In the genomic region with DNA sequence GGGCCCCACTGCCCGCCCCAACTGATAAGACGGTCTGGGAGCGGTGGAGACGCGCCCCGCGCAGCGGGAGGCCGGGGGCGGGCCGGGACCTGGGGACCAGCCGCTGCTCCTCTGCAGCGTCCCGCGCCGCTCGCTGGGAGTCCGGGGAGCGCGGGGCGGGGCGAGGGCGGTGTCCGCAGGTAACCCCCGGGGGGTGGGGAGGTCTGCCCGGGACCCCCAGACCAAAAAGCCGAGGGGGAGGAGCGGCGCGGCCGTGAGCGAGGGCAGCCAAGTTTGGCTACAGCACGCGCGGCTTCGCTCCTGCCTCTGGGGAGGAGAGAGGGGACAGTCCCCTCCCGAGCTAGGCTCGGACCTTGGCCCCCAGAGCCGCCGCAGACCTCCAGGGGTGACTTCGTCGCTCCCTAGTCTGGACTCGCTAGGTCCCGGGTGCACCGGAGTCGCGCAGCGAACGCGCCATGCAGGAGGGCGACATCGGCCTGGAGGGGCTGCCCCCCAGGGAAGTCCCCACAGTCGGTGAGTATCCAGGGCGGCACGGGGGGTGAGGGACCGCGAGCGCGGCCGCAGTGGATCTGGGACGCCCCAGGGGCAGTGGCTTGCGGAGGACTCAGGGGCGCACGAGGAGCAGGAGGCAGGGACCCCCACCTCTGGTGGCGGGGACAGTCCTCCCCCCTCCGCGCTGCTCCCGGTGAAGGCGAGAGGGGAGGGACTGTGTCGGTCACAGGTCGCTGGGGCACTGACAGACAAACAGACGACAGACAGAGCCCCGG, we compare ENCODE assay signal across 13 cellular contexts.
A peak's percentile ranks its signal among the peaks of the same experiment; 100 is the strongest.
DNase-seq lines count a peak whose midpoint lies in the region; ATAC-seq and TF ChIP-seq lines count a peak whose summit lies in the region.
"Had no signal": no experiment of that assay in that cellular context is flagged by ENCODE, and none has a peak within 500 bp of the region (broad histone marks: within the 10 kb centered on the region; RNA-seq: fewer than 3 reads in every experiment).

No MANE protein-coding gene starts in this region.

- no peak for TF ChIP-seq EP300 in esophagus muscularis mucosa (IDR thresholded peaks at IDR 0.05)

- peaks cover 61 to 84% of the 10 kb centered on the region in 2 donors for H3K27me3 Mint-ChIP-seq in stimulated activated naive B cell treated with anti-CD40 and anti-IgM and Interleukin-4, amounts not matched to agents 10 μg/mL and 1 μg/mL and 100 μg/mL, for 72 hours
- H3K27me3 Mint-ChIP-seq in activated CD4-positive, alpha-beta T cell treated with anti-CD3 and anti-CD28 coated beads, Interleukin-2, amount 10 ng/mL, durations not matched to agents 24 days and 14 days, result peaks cover 69% of the 10 kb centered on the region

- H3K4me1 Mint-ChIP-seq in stimulated activated naive B cell treated with anti-CD40 and anti-IgM and Interleukin-4, amounts not matched to agents 10 μg/mL and 1 μg/mL and 100 μg/mL, for 72 hours, result peaks cover 17 to 34% of the 10 kb centered on the region in 2 donors
- H3K4me1 Mint-ChIP-seq in activated CD4-positive, alpha-beta T cell treated with anti-CD3 and anti-CD28 coated beads, Interleukin-2, amount 10 ng/mL, durations not matched to agents 24 days and 14 days, result no peaks in the 10 kb centered on the region
- H3K4me1 Mint-ChIP-seq: activated CD8-positive, alpha-beta memory T cell treated with anti-CD3 and anti-CD28 coated beads, Interleukin-2, amount 10 ng/mL, durations not matched to agents 7 days and 5 days had no signal

- peak overlapping the region; percentile 60 for H3K4me3 ChIP-seq in HUES64 (ENCODE audit: low read length)
- H3K4me3 ChIP-seq in esophagus muscularis mucosa, result peak overlapping the region; percentile 20 to 50 (median 30)
- H3K4me3 ChIP-seq in right lobe of liver, result peak overlapping the region; percentile 67 to 87 (median 71)

- WGBS in HUES64, result 1% methylated on average over 73 of the region's 73 CpGs
- 0% methylated on average over 9 of the region's 73 CpGs for WGBS in esophagus muscularis mucosa
- WGBS in right lobe of liver (ENCODE audit: insufficient coverage, low coverage, low lambda C conversion rate, missing lambda C conversion rate), result 0% methylated on average over 3 of the region's 73 CpGs

- H3K9ac ChIP-seq in HUES64 (ENCODE audit: low read depth, low read length), result no peak overlapping the region

- no peaks in the 10 kb centered on the region for H3K9me3 Mint-ChIP-seq in stimulated activated naive B cell treated with anti-CD40 and anti-IgM and Interleukin-4, amounts not matched to agents 10 μg/mL and 1 μg/mL and 100 μg/mL, for 72 hours
- no peaks in the 10 kb centered on the region for H3K9me3 Mint-ChIP-seq in activated CD4-positive, alpha-beta T cell treated with anti-CD3 and anti-CD28 coated beads, Interleukin-2, amount 10 ng/mL, durations not matched to agents 24 days and 14 days
- H3K9me3 Mint-ChIP-seq: T-helper 2 cell treated with Interferon-gamma antibody and Interleukin-4, amounts not matched to agents 5 μg/mL and 100 μg/mL, for 36 hours had no signal

- peak overlapping the region; percentile 66 to 82 for H3K4me3 Mint-ChIP-seq in stimulated activated naive B cell treated with anti-CD40 and anti-IgM and Interleukin-4, amounts not matched to agents 10 μg/mL and 1 μg/mL and 100 μg/mL, for 72 hours
- no peak overlapping the region for H3K4me3 Mint-ChIP-seq in activated CD4-positive, alpha-beta T cell treated with anti-CD3 and anti-CD28 coated beads, Interleukin-2, amount 10 ng/mL, durations not matched to agents 24 days and 14 days
- H3K4me3 Mint-ChIP-seq: activated CD8-positive, alpha-beta memory T cell treated with anti-CD3 and anti-CD28 coated beads, Interleukin-2, amount 10 ng/mL, durations not matched to agents 7 days and 5 days; T-helper 2 cell treated with Interferon-gamma antibody and Interleukin-4, amounts not matched to agents 5 μg/mL and 100 μg/mL, for 36 hours had no signal

- H3K36me3 Mint-ChIP-seq in stimulated activated naive B cell treated with anti-CD40 and anti-IgM and Interleukin-4, amounts not matched to agents 10 μg/mL and 1 μg/mL and 100 μg/mL, for 72 hours, result no peaks in the 10 kb centered on the region
- no peaks in the 10 kb centered on the region for H3K36me3 Mint-ChIP-seq in activated CD4-positive, alpha-beta T cell treated with anti-CD3 and anti-CD28 coated beads, Interleukin-2, amount 10 ng/mL, durations not matched to agents 24 days and 14 days (ENCODE audit: low read depth)
- H3K36me3 Mint-ChIP-seq: activated CD8-positive, alpha-beta memory T cell treated with anti-CD3 and anti-CD28 coated beads, Interleukin-2, amount 10 ng/mL, durations not matched to agents 7 days and 5 days had no signal

- peak; percentile 46 to 76 (median 67) for ATAC-seq in right lobe of liver
- peak; percentile 54 to 67 for ATAC-seq in stimulated activated naive B cell treated with anti-CD40 and anti-IgM and Interleukin-4, amounts not matched to agents 10 μg/mL and 1 μg/mL and 100 μg/mL, for 72 hours (replicated peaks)
- ATAC-seq: activated CD8-positive, alpha-beta memory T cell treated with anti-CD3 and anti-CD28 coated beads, Interleukin-2, amount 10 ng/mL, durations not matched to agents 7 days and 5 days; left lung had no signal

- H3K36me3 ChIP-seq in HUES64 (ENCODE audit: insufficient read depth, low read length), result no peaks in the 10 kb centered on the region
- H3K36me3 ChIP-seq in esophagus muscularis mucosa, result no peaks in the 10 kb centered on the region
- no peaks in the 10 kb centered on the region for H3K36me3 ChIP-seq in right lobe of liver
- H3K36me3 ChIP-seq: left lung had no signal

- TF ChIP-seq CTCF in esophagus muscularis mucosa (IDR thresholded peaks at IDR 0.05) (no peak), right lobe of liver (IDR thresholded peaks at IDR 0.05) (no peak)

- H3K27me3 ChIP-seq in HUES64 (ENCODE audit: insufficient read depth, low read length), result peaks cover 73% of the 10 kb centered on the region
- H3K27me3 ChIP-seq in esophagus muscularis mucosa, result peaks cover 0 to 89% (median 20%) of the 10 kb centered on the region in 4 donors
- H3K27me3 ChIP-seq in right lobe of liver, result no peaks in the 10 kb centered on the region

- peak overlapping the region; percentile 65 for H3K27ac Mint-ChIP-seq in stimulated activated naive B cell treated with anti-CD40 and anti-IgM and Interleukin-4, amounts not matched to agents 10 μg/mL and 1 μg/mL and 100 μg/mL, for 72 hours
- H3K27ac Mint-ChIP-seq in activated CD4-positive, alpha-beta T cell treated with anti-CD3 and anti-CD28 coated beads, Interleukin-2, amount 10 ng/mL, durations not matched to agents 24 days and 14 days, result no peak overlapping the region
- H3K27ac Mint-ChIP-seq: activated CD8-positive, alpha-beta memory T cell treated with anti-CD3 and anti-CD28 coated beads, Interleukin-2, amount 10 ng/mL, durations not matched to agents 7 days and 5 days; T-helper 2 cell treated with Interferon-gamma antibody and Interleukin-4, amounts not matched to agents 5 μg/mL and 100 μg/mL, for 36 hours had no signal

- no peaks in the 10 kb centered on the region for H3K9me3 ChIP-seq in HUES64 (ENCODE audit: insufficient read depth, low read depth, low read length)
- H3K9me3 ChIP-seq in esophagus muscularis mucosa, result no peaks in the 10 kb centered on the region
- no peaks in the 10 kb centered on the region for H3K9me3 ChIP-seq in right lobe of liver
- H3K9me3 ChIP-seq: left lung had no signal

- intact Hi-C loops in esophagus muscularis mucosa (cut with DNase I) (no loop called here), right lobe of liver (cut with DNase I) (no loop called here)
- intact Hi-C loops in activated CD4-positive, alpha-beta T cell treated with anti-CD3 and anti-CD28 coated beads, Interleukin-2, amount 10 ng/mL, durations not matched to agents 24 days and 14 days (cut with micrococcal nuclease), result no loop called here

- DNase-seq in esophagus muscularis mucosa (ENCODE audit: extremely low spot score) (no peak), right lobe of liver (peak; percentile 42 to 74 (median 74)), substantia nigra (lab: John Stamatoyannopoulos, UW) (no peak), A172 (ENCODE audit: low spot score) (no peak), cortex of kidney (lab: John Stamatoyannopoulos, UW) (no peak)
- DNase-seq in stimulated activated naive B cell treated with anti-CD40 and anti-IgM and Interleukin-4, amounts not matched to agents 10 μg/mL and 1 μg/mL and 100 μg/mL, for 72 hours, result no peak
- DNase-seq in activated CD4-positive, alpha-beta T cell treated with anti-CD3 and anti-CD28 coated beads, Interleukin-2, amount 10 ng/mL, durations not matched to agents 24 days and 14 days, result no peak
- DNase-seq: activated CD8-positive, alpha-beta memory T cell treated with anti-CD3 and anti-CD28 coated beads, Interleukin-2, amount 10 ng/mL, durations not matched to agents 7 days and 5 days; amygdala; MV-4-11 had no signal

- H3K27ac ChIP-seq in HUES64 (ENCODE audit: low read depth, low read length), result no peak overlapping the region
- peak overlapping the region; percentile 20 to 66 (median 54) for H3K27ac ChIP-seq in esophagus muscularis mucosa (replicated peaks in 1 of 4)
- peak overlapping the region; percentile 54 to 95 (median 87) for H3K27ac ChIP-seq in right lobe of liver
- no peak overlapping the region for H3K27ac ChIP-seq in substantia nigra (ENCODE audit: low read depth, low read length, poor library complexity, severe bottlenecking)
- H3K27ac ChIP-seq: left lung had no signal

- TF ChIP-seq POLR2A in esophagus muscularis mucosa (IDR thresholded peaks at IDR 0.05; ENCODE audit: low read depth) (no peak), right lobe of liver (IDR thresholded peaks at IDR 0.05) (peak; percentile 20)

- H3K4me1 ChIP-seq in HUES64 (ENCODE audit: insufficient read depth, low read length) (peaks cover 25% of the 10 kb centered on the region), esophagus muscularis mucosa (peaks cover 3 to 15% (median 10%) of the 10 kb centered on the region in 4 donors), right lobe of liver (peaks cover 0 to 61% (median 11%) of the 10 kb centered on the region in 4 donors)

Comparison
In these comparisons a context has a peak if more than half of its experiments do, and no peak if none do; other contexts are left out.
1. H3K27ac ChIP-seq: peak in esophagus muscularis mucosa (4 of 4) and right lobe of liver (3 of 3); none in HUES64 (single experiment) and substantia nigra (single experiment).
2. DNase-seq: peak in right lobe of liver (3 of 3); none in esophagus muscularis mucosa (single experiment), stimulated activated naive B cell treated with anti-CD40 and anti-IgM and Interleukin-4, amounts not matched to agents 10 μg/mL and 1 μg/mL and 100 μg/mL, for 72 hours (single experiment), substantia nigra (0 of 49), A172 (single experiment), activated CD4-positive, alpha-beta T cell treated with anti-CD3 and anti-CD28 coated beads, Interleukin-2, amount 10 ng/mL, durations not matched to agents 24 days and 14 days (single experiment) and cortex of kidney (single experiment).
3. Peak in every context shown above with its lines, with median percentiles within 50 percentile points of each other: H3K4me3 ChIP-seq.